In the genomic region with DNA sequence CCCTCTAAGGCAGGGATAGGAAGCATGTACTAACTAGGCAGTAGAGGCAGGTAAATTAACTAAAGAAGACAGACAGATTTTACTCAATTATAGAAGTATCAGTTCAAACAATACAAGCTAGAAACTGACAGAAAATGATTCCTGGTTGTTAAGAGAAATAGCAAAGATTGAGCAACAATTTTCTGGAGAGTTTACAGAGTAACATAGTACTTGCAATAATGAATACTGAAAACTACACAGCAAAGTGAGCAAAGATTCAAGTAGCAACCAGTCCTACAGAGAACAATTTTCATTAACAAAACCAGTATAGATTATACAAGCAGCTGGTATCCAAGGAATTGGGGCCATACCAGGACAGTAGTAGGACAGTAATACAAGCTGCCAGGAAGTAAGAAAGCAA, we compare ENCODE assay signal across 27 cellular contexts.
"Had no signal": no experiment of that assay in that cellular context is flagged by ENCODE, and none has a peak within 500 bp of the region (broad histone marks: within the 10 kb centered on the region; RNA-seq: fewer than 3 reads in every experiment).

No MANE protein-coding gene starts in this region.

- H3K79me2 ChIP-seq: parathyroid adenoma had no signal

- DNase-seq: colonic mucosa; effector CD8-positive, alpha-beta T cell; endodermal cell; foreskin fibroblast; gastrocnemius medialis; head of caudate nucleus; mesenchymal stem cell; mucosa of descending colon; naive B cell; right lobe of liver; small intestine; stimulated activated CD4-positive, alpha-beta T cell treated with anti-CD3 and anti-CD28 coated beads, Interleukin-15, amount 100 ng/mL, for 24 hours; stimulated activated CD4-positive, alpha-beta T cell treated with anti-CD3 and anti-CD28 coated beads, Interleukin-2, amount 100 ng/mL, for 48 hours; stimulated activated naive B cell treated with anti-CD40 and anti-IgM and Interleukin-4, amounts not matched to agents 10 μg/mL and 1 μg/mL and 100 μg/mL, for 72 hours; transverse colon; upper lobe of right lung; uterus had no signal

- H3K36me3 ChIP-seq: colonic mucosa, uterus had no signal

- H3K27me3 Mint-ChIP-seq: dendritic cell treated with granulocyte-macrophage colony-stimulating factor and Interleukin-4, amounts not matched to agents 40 ng/mL and 50 ng/mL, for 4 days; naive B cell; natural killer cell treated with Interleukin-12 subunit alpha and Interleukin-12 subunit beta and Interleukin-15 and Interleukin-18, amount 100 ng/mL, for 72 hours; progenitor cell of endocrine pancreas; stimulated activated naive B cell treated with anti-CD40 and anti-IgM and Interleukin-4, amounts not matched to agents 10 μg/mL and 1 μg/mL and 100 μg/mL, for 72 hours; stimulated activated naive CD8-positive, alpha-beta T cell treated with anti-CD3 and anti-CD28 coated beads, Interleukin-15, Interleukin-2, amounts not matched to agents 100 ng/mL and 50 ng/mL, for 24 hours had no signal

- H3K9me3 Mint-ChIP-seq: dendritic cell treated with granulocyte-macrophage colony-stimulating factor and Interleukin-4, amounts not matched to agents 40 ng/mL and 50 ng/mL, for 4 days; endodermal cell; mesothelial cell of epicardium; naive B cell; natural killer cell treated with Interleukin-12 subunit alpha and Interleukin-12 subunit beta and Interleukin-15 and Interleukin-18, amount 100 ng/mL, for 72 hours; neural crest cell; stimulated activated naive B cell treated with anti-CD40 and anti-IgM and Interleukin-4, amounts not matched to agents 10 μg/mL and 1 μg/mL and 100 μg/mL, for 72 hours; stimulated activated naive CD8-positive, alpha-beta T cell treated with anti-CD3 and anti-CD28 coated beads, Interleukin-15, Interleukin-2, amounts not matched to agents 100 ng/mL and 50 ng/mL, for 24 hours had no signal

- ATAC-seq: esophagus mucosa; gastrocnemius medialis; mucosa of descending colon; natural killer cell treated with Interleukin-12 subunit alpha and Interleukin-12 subunit beta and Interleukin-15 and Interleukin-18, amount 100 ng/mL, for 72 hours; stimulated activated naive B cell treated with anti-CD40 and anti-IgM and Interleukin-4, amounts not matched to agents 10 μg/mL and 1 μg/mL and 100 μg/mL, for 72 hours; upper lobe of right lung had no signal

- H3K4me3 Mint-ChIP-seq: dendritic cell treated with granulocyte-macrophage colony-stimulating factor and Interleukin-4, amounts not matched to agents 40 ng/mL and 50 ng/mL, for 4 days; endodermal cell; mesothelial cell of epicardium; naive B cell; natural killer cell treated with Interleukin-12 subunit alpha and Interleukin-12 subunit beta and Interleukin-15 and Interleukin-18, amount 100 ng/mL, for 72 hours; neural crest cell; stimulated activated naive B cell treated with anti-CD40 and anti-IgM and Interleukin-4, amounts not matched to agents 10 μg/mL and 1 μg/mL and 100 μg/mL, for 72 hours; stimulated activated naive CD8-positive, alpha-beta T cell treated with anti-CD3 and anti-CD28 coated beads, Interleukin-15, Interleukin-2, amounts not matched to agents 100 ng/mL and 50 ng/mL, for 24 hours had no signal

- H2AFZ ChIP-seq: parathyroid adenoma had no signal

- H3K27me3 ChIP-seq: colonic mucosa, gastrocnemius medialis, right lobe of liver, transverse colon, upper lobe of right lung, uterus had no signal

- H3K4me1 ChIP-seq: colonic mucosa, parathyroid adenoma, transverse colon, uterus had no signal

- H3K4me3 ChIP-seq: colonic mucosa, gastrocnemius medialis, mucosa of descending colon, right lobe of liver, thoracic aorta, transverse colon, upper lobe of right lung, uterus had no signal

- H3K9ac ChIP-seq: parathyroid adenoma had no signal

- H3K4me1 Mint-ChIP-seq: mesothelial cell of epicardium had no signal

- H3K27ac Mint-ChIP-seq: endodermal cell; mesothelial cell of epicardium; natural killer cell treated with Interleukin-12 subunit alpha and Interleukin-12 subunit beta and Interleukin-15 and Interleukin-18, amount 100 ng/mL, for 72 hours; progenitor cell of endocrine pancreas; stimulated activated naive B cell treated with anti-CD40 and anti-IgM and Interleukin-4, amounts not matched to agents 10 μg/mL and 1 μg/mL and 100 μg/mL, for 72 hours; stimulated activated naive CD8-positive, alpha-beta T cell treated with anti-CD3 and anti-CD28 coated beads, Interleukin-15, Interleukin-2, amounts not matched to agents 100 ng/mL and 50 ng/mL, for 24 hours had no signal

- H3K9me3 ChIP-seq: colonic mucosa, gastrocnemius medialis, mucosa of descending colon, right lobe of liver, thoracic aorta, transverse colon, upper lobe of right lung, uterus had no signal

- H3K27ac ChIP-seq: colonic mucosa, epithelial cell of prostate, gastrocnemius medialis, parathyroid adenoma, right lobe of liver, thoracic aorta, transverse colon, upper lobe of right lung, uterus had no signal
